Comparison of ENCODE assay signal across 1 cellular context in genomic region chr16:3266873-3267537, GRCh38.
A peak's percentile ranks its signal among the peaks of the same experiment; 100 is the strongest.
TF ChIP-seq lines count a peak whose summit lies in the region.

No MANE protein-coding gene starts in this region.

TF ChIP-seq in HCT116, 20 proteins besides CTCF, POLR2A, EP300 and RAD21:
- TF ChIP-seq ZBTB33 (IDR thresholded peaks at IDR 0.05; ENCODE audit: extremely low read depth, insufficient replicate concordance, low read length): no peak
- no peak for TF ChIP-seq EZH2phosphoT487 (IDR thresholded peaks at IDR 0.05; ENCODE audit: borderline replicate concordance)
- 0 out of 2 replicates have a peak, but pooled peaks have one; percentile 33 for TF ChIP-seq CBX3 (IDR thresholded peaks at IDR 0.05; ENCODE audit: low read depth)
